Comparison of ENCODE assay signal across 8 cellular contexts in genomic region chr1:156504062-156504813, GRCh38. TPM values are rescaled to one million over a fixed set of nuclear protein-coding genes. Genes with fewer than 3 reads are reported as not detected.
DNase-seq lines count a peak whose midpoint lies in the region; ATAC-seq and TF ChIP-seq lines count a peak whose summit lies in the region.

No MANE protein-coding gene starts in this region.

- RAD21 ChIA-PET in HCT116 (lab: Charles Lee; ENCODE audit: low non-redundant PET in 1 of 2, low total read pairs in 2 of 2, uncharacterized antibody in 2 of 2, unreplicated experiment in 2 of 2): no interaction called here

- H3K79me1 ChIP-seq in trophoblast cell (ENCODE audit: low read length): peaks cover 33% of the 10 kb centered on the region

- ATAC-seq in HCT116 (no peak), GM18873 (IDR thresholded peaks at IDR 0.05; ENCODE audit: low FRiP score, unreplicated experiment) (no peak), GM18867 (IDR thresholded peaks at IDR 0.05; ENCODE audit: unreplicated experiment) (no peak)

- H4K12ac ChIP-seq in trophoblast cell (ENCODE audit: low read depth, low read length): peak overlapping the region; percentile 49

- no peaks in the 10 kb centered on the region for H3K9me2 ChIP-seq in HCT116 (ENCODE audit: insufficient read depth)

- no peaks in the 10 kb centered on the region for H4K20me1 ChIP-seq in HCT116 (ENCODE audit: insufficient read depth)

- H4K91ac ChIP-seq in trophoblast cell (ENCODE audit: low read depth, low read length): peak overlapping the region; percentile 78

- H3K36me3 ChIP-seq in HCT116 (ENCODE audit: control insufficient read depth in 1 of 2, insufficient read depth in 2 of 2, low read length in 2 of 2) (no peaks in the 10 kb centered on the region), SK-N-MC (ENCODE audit: insufficient read depth, low read length) (no peaks in the 10 kb centered on the region), esophagus muscularis mucosa (no peaks in the 10 kb centered on the region), trophoblast cell (ENCODE audit: control insufficient read depth in 1 of 2, insufficient read depth in 2 of 2, low read length in 2 of 2) (no peaks in the 10 kb centered on the region)

- intact Hi-C loops in HCT116 (cut with micrococcal nuclease): loop anchor here (10.0 kb wide), 1 partner anchor 241 kb away; the partner anchor contains the start of gene MRPL24
- intact Hi-C loops in esophagus muscularis mucosa (cut with DNase I): no loop called here

- H3K23ac ChIP-seq in trophoblast cell (ENCODE audit: low read length): no peak overlapping the region

- BruUV-seq in HCT116 (replicated peaks; lab: Mats Ljungman, UMichigan): TSS peak; percentile 17

- TF ChIP-seq POLR2A in HCT116 (IDR thresholded peaks at IDR 0.05; ENCODE audit: borderline replicate concordance, extremely low read depth, insufficient read depth, insufficient read length) (no peak), esophagus muscularis mucosa (IDR thresholded peaks at IDR 0.05; ENCODE audit: low read depth) (no peak)

- H3K27ac ChIP-seq in HCT116 (ENCODE audit: low read depth, low read length) (peak overlapping the region; percentile 99), SK-N-MC (peak overlapping the region; percentile 97), esophagus muscularis mucosa (replicated peaks in 1 of 4) (peak overlapping the region; percentile 98 to 100 (median 99)), trophoblast cell (ENCODE audit: low read depth, low read length) (peak overlapping the region; percentile 73)

- peak overlapping the region; percentile 31 for H2AK5ac ChIP-seq in trophoblast cell (ENCODE audit: low read length)

- H3K4me1 ChIP-seq in HCT116 (ENCODE audit: control insufficient read depth in 1 of 2, insufficient read depth in 2 of 2, low read length in 2 of 2) (peaks cover 41 to 67% of the 10 kb centered on the region in 2 experiments), esophagus muscularis mucosa (peaks cover 55 to 75% (median 72%) of the 10 kb centered on the region in 4 donors), trophoblast cell (ENCODE audit: control insufficient read depth in 1 of 2, insufficient read depth in 2 of 2, low read length in 2 of 2) (peaks cover 19 to 25% of the 10 kb centered on the region in 2 experiments)

- H4K8ac ChIP-seq in trophoblast cell (ENCODE audit: low read depth, low read length): peak overlapping the region; percentile 49

- H3K4me3 ChIP-seq in AG10803 (ENCODE audit: low read length) (peak overlapping the region; percentile 50), HCT116 (replicated peaks in 1 of 2; ENCODE audit: low read depth in 1 of 2, low read length in 2 of 2) (peak overlapping the region; percentile 39 to 47), SK-N-MC (peak overlapping the region; percentile 61), esophagus muscularis mucosa (peak overlapping the region; percentile 42 to 56 (median 44)), trophoblast cell (ENCODE audit: low read depth, low read length) (no peak overlapping the region)

- H2AFZ ChIP-seq in HCT116 (ENCODE audit: low read depth, low read length, poor library complexity, severe bottlenecking) (no peak overlapping the region), trophoblast cell (ENCODE audit: insufficient read depth, low read length, poor library complexity) (peak overlapping the region; percentile 41)

- peaks cover 12% of the 10 kb centered on the region for H3K79me2 ChIP-seq in HCT116 (ENCODE audit: insufficient read depth, low read length)
- H3K79me2 ChIP-seq in trophoblast cell (ENCODE audit: control insufficient read depth, insufficient read depth, low read length, poor library complexity): peaks cover 12% of the 10 kb centered on the region

- H2BK120ac ChIP-seq in trophoblast cell (ENCODE audit: insufficient read depth, low read length, poor library complexity): peak overlapping the region; percentile 43

- DNase-seq in AG10803 (ENCODE audit: low read depth): no peak
- DNase-seq in HCT116 (ENCODE audit: low read depth, low spot score): no peak
- DNase-seq in SK-N-MC (ENCODE audit: low read depth, low spot score): no peak
- no peak for DNase-seq in esophagus muscularis mucosa (ENCODE audit: extremely low spot score)
- DNase-seq in trophoblast cell: peak in 1 of 2 donors; percentile 27
- no peak for DNase-seq in dedifferentiated amniotic fluid mesenchymal stem cell (ENCODE audit: extremely low spot score)

- no peak for TF ChIP-seq EP300 in esophagus muscularis mucosa (IDR thresholded peaks at IDR 0.05)

- H3K4me2 ChIP-seq in HCT116 (ENCODE audit: low read length): peak overlapping the region; percentile 93
- peak overlapping the region; percentile 16 for H3K4me2 ChIP-seq in trophoblast cell (ENCODE audit: low read length)

- H3K14ac ChIP-seq in trophoblast cell (ENCODE audit: low read length): peak overlapping the region; percentile 65

- H3K4ac ChIP-seq in trophoblast cell (ENCODE audit: low read depth, low read length): peak overlapping the region; percentile 9

- TF ChIP-seq CTCF in AG10803 (conservative IDR thresholded peaks at IDR 0.05; ENCODE audit: low read length) (no peak), HCT116 (IDR thresholded peaks at IDR 0.05 in 2 of 3, conservative IDR thresholded peaks at IDR 0.05 in 1 of 3; ENCODE audit: borderline replicate concordance in 1 of 3, insufficient read depth in 1 of 3, low read depth in 2 of 3, low read length in 2 of 3) (no peak), esophagus muscularis mucosa (IDR thresholded peaks at IDR 0.05) (no peak)

- H2BK5ac ChIP-seq in trophoblast cell (ENCODE audit: low read depth, low read length, poor library complexity): peak overlapping the region; percentile 29

- H3K9me3 ChIP-seq in HCT116 (ENCODE audit: control insufficient read depth in 1 of 2, insufficient read depth in 1 of 2, low read depth in 1 of 2, low read length in 2 of 2): no peaks in the 10 kb centered on the region
- no peaks in the 10 kb centered on the region for H3K9me3 ChIP-seq in SK-N-MC (ENCODE audit: low read depth, low read length)
- no peaks in the 10 kb centered on the region for H3K9me3 ChIP-seq in esophagus muscularis mucosa
- no peaks in the 10 kb centered on the region for H3K9me3 ChIP-seq in trophoblast cell (ENCODE audit: insufficient read depth, low read depth, low read length)

- H3K27me3 ChIP-seq in HCT116 (ENCODE audit: insufficient read depth, low read length) (no peaks in the 10 kb centered on the region), esophagus muscularis mucosa (no peaks in the 10 kb centered on the region), trophoblast cell (ENCODE audit: insufficient read depth, low read length) (no peaks in the 10 kb centered on the region)

- 36% methylated on average over 8 of the region's 8 CpGs for WGBS in esophagus muscularis mucosa
- no CpG with 5 or more reads among the region's 8 CpGs for WGBS in trophoblast cell (ENCODE audit: extremely low coverage, insufficient coverage, insufficient read length)

- H2BK12ac ChIP-seq in trophoblast cell (ENCODE audit: low read length): peak overlapping the region; percentile 91

- peak overlapping the region; percentile 47 for H3K18ac ChIP-seq in trophoblast cell (ENCODE audit: low read length)

- POLR2A ChIA-PET in HCT116 (lab: Charles Lee): interaction anchor here (1.0 to 2.1 kb wide), 3 partner anchors 11 to 157 kb away, joined by 3 to 6 read pairs (median 3); no protein-coding TSS in a partner anchor

- H3K9ac ChIP-seq in HCT116 (ENCODE audit: low read length) (peak overlapping the region; percentile 97), SK-N-MC (ENCODE audit: insufficient read length) (no peak overlapping the region), trophoblast cell (ENCODE audit: low read length) (no peak overlapping the region)

- CTCF ChIA-PET in HCT116 (lab: Charles Lee): interaction anchor here (1.0 to 2.1 kb wide), 5 partner anchors 24 to 145 kb away, joined by 3 to 7 read pairs (median 4); no protein-coding TSS in a partner anchor

- TF ChIP-seq RAD21 in HCT116 (IDR thresholded peaks at IDR 0.05; ENCODE audit: low read depth): no peak

TF ChIP-seq in HCT116, 20 proteins besides CTCF, POLR2A, EP300 and RAD21 (continues in another document):
- no peak for TF ChIP-seq FOSL1 (IDR thresholded peaks at IDR 0.05; ENCODE audit: low read depth)
- TF ChIP-seq JUND (IDR thresholded peaks at IDR 0.05): no peak
- TF ChIP-seq ZFX (IDR thresholded peaks at IDR 0.05): no peak
- TF ChIP-seq TCF7L2 (IDR thresholded peaks at IDR 0.05; ENCODE audit: borderline replicate concordance, extremely low read depth, insufficient read depth, insufficient read length): no peak
- TF ChIP-seq ZNF274 (IDR thresholded peaks at IDR 0.05; ENCODE audit: low read depth, low read length): no peak
- no peak for TF ChIP-seq SRF (IDR thresholded peaks at IDR 0.05; ENCODE audit: low read depth)
- TF ChIP-seq SIN3A (IDR thresholded peaks at IDR 0.05; ENCODE audit: low read depth): no peak
- no peak; the same call in 1 of the 2 replicates for TF ChIP-seq POLR2AphosphoS5 (IDR thresholded peaks at IDR 0.05; ENCODE audit: low read depth, low read length)
- no peak for TF ChIP-seq REST (IDR thresholded peaks at IDR 0.05; ENCODE audit: low read depth)
- no peak for TF ChIP-seq SP1 (IDR thresholded peaks at IDR 0.05; ENCODE audit: low read depth)

RNA-seq across cellular contexts. Expression of gene MEF2D, which starts 3.7 kb away (rescaled TPM):
- 44.2 TPM for total RNA-seq in HCT116 (2021; ENCODE audit: unreplicated experiment)
- 39.9 and 55.3 TPM in 2 replicates for polyA plus RNA-seq in HCT116 (2012)
- 100 to 1,000 TPM in 3 of 4 donors, 10 to 100 TPM in 1; 78.0 to 138 (median 115) TPM for total RNA-seq in esophagus muscularis mucosa
- 10.5 and 10.7 TPM in 2 replicates for polyA plus RNA-seq in trophoblast cell (2013)
